In genomic region chr9:135244751-135245221, GRCh38 we compare ENCODE assay signal across 22 cellular contexts.
DNase-seq lines count a peak whose midpoint lies in the region; ATAC-seq and TF ChIP-seq lines count a peak whose summit lies in the region.
"Had no signal": no experiment of that assay in that cellular context is flagged by ENCODE, and none has a peak within 500 bp of the region (broad histone marks: within the 10 kb centered on the region; RNA-seq: fewer than 3 reads in every experiment).

No MANE protein-coding gene starts in this region.

- H3K4me1 ChIP-seq in heart right ventricle (peaks cover 0 to 12% (median 3%) of the 10 kb centered on the region in 9 donors), prostate gland (replicated peaks) (no peaks in the 10 kb centered on the region)
- H3K4me1 ChIP-seq: SJCRH30 had no signal

- H3K36me3 ChIP-seq in heart right ventricle = no peaks in the 10 kb centered on the region
- H3K36me3 ChIP-seq in prostate gland = no peaks in the 10 kb centered on the region
- H3K36me3 ChIP-seq: brain microvascular endothelial cell, esophagus squamous epithelium, SJCRH30, thoracic aorta had no signal

- H3K27me3 Mint-ChIP-seq in stimulated activated naive CD8-positive, alpha-beta T cell treated with anti-CD3 and anti-CD28 coated beads, Interleukin-15, amount 100 ng/mL, for 72 hours = peaks cover 37% of the 10 kb centered on the region

- no peaks in the 10 kb centered on the region for H3K9me3 Mint-ChIP-seq in stimulated activated naive CD8-positive, alpha-beta T cell treated with anti-CD3 and anti-CD28 coated beads, Interleukin-15, amount 100 ng/mL, for 72 hours
- H3K9me3 Mint-ChIP-seq: activated naive CD4-positive, alpha-beta T cell treated with anti-CD3 and anti-CD28 coated beads, Interleukin-2, amount 50 U/mL, for 24 hours; mesothelial cell of epicardium had no signal

- H3K4me1 Mint-ChIP-seq in stimulated activated naive CD8-positive, alpha-beta T cell treated with anti-CD3 and anti-CD28 coated beads, Interleukin-15, amount 100 ng/mL, for 72 hours = no peaks in the 10 kb centered on the region
- H3K4me1 Mint-ChIP-seq: activated naive CD4-positive, alpha-beta T cell treated with anti-CD3 and anti-CD28 coated beads, Interleukin-2, amount 50 U/mL, for 24 hours had no signal

- H3K27ac ChIP-seq in heart right ventricle (no peak overlapping the region), prostate gland (no peak overlapping the region)
- H3K27ac ChIP-seq: brain microvascular endothelial cell, esophagus squamous epithelium, HL-60, SJCRH30, thoracic aorta had no signal

- no peak overlapping the region for H3K4me3 ChIP-seq in heart right ventricle
- H3K4me3 ChIP-seq in prostate gland = no peak overlapping the region
- H3K4me3 ChIP-seq: esophagus squamous epithelium, K562, SJCRH30, thoracic aorta had no signal

- peak; percentile 36 for DNase-seq in Daoy (ENCODE audit: low read depth)
- DNase-seq in NCI-H446 (lab: John Stamatoyannopoulos, UW) = peak; percentile 29 to 80
- DNase-seq in heart right ventricle = peak; percentile 18 to 41
- DNase-seq in prostate gland (ENCODE audit: low spot score) = peak; percentile 40
- no peak for DNase-seq in stimulated activated CD4-positive, alpha-beta T cell treated with anti-CD3 and anti-CD28 coated beads, Interleukin-4, amount 100 ng/mL, for 4 hours
- DNase-seq in kidney glomerular epithelial cell (lab: John Stamatoyannopoulos, UW) = no peak
- no peak for DNase-seq in stimulated activated naive CD8-positive, alpha-beta T cell treated with anti-CD3 and anti-CD28 coated beads, Interleukin-15, amount 100 ng/mL, for 72 hours
- DNase-seq: activated CD4-positive, alpha-beta T cell treated with anti-CD3 and anti-CD28 coated beads for 4 hours; activated T-cell treated with anti-CD3 and anti-CD28 coated beads, Interleukin-2, amount 50 U/mL, for 1 hour; brain microvascular endothelial cell; esophagus squamous epithelium; NCI-H1048; SJCRH30; stimulated activated CD4-positive, alpha-beta T cell treated with anti-CD3 and anti-CD28 coated beads, Interleukin-2, amount 100 ng/mL, for 48 hours; T-helper 9 cell had no signal

- 58 to 68% methylated on average over 16 of the region's 16 CpGs for WGBS in heart right ventricle, 2 donors
- WGBS in prostate gland = 31% methylated on average over 16 of the region's 16 CpGs

- TF ChIP-seq CTCF in heart right ventricle (IDR thresholded peaks at IDR 0.05) (no peak), prostate gland (IDR thresholded peaks at IDR 0.05) (no peak)

- no peak for TF ChIP-seq POLR2A in prostate gland (IDR thresholded peaks at IDR 0.05)

- peak in 7 of 8 donors; percentile 26 to 92 (median 74) for ATAC-seq in heart right ventricle
- no peak for ATAC-seq in stimulated activated naive CD8-positive, alpha-beta T cell treated with anti-CD3 and anti-CD28 coated beads, Interleukin-15, amount 100 ng/mL, for 72 hours
- ATAC-seq in GM18517 (IDR thresholded peaks at IDR 0.05; ENCODE audit: unreplicated experiment) = no peak
- ATAC-seq: K562, sciatic nerve had no signal

- no peak overlapping the region for H3K27ac Mint-ChIP-seq in stimulated activated naive CD8-positive, alpha-beta T cell treated with anti-CD3 and anti-CD28 coated beads, Interleukin-15, amount 100 ng/mL, for 72 hours
- H3K27ac Mint-ChIP-seq: activated naive CD4-positive, alpha-beta T cell treated with anti-CD3 and anti-CD28 coated beads, Interleukin-2, amount 50 U/mL, for 24 hours; mesothelial cell of epicardium had no signal

- intact Hi-C loops in heart right ventricle (cut with DNase I) (no loop called here), prostate gland (cut with DNase I) (no loop called here)

- no peaks in the 10 kb centered on the region for H3K9me3 ChIP-seq in heart right ventricle
- no peaks in the 10 kb centered on the region for H3K9me3 ChIP-seq in prostate gland
- H3K9me3 ChIP-seq: esophagus squamous epithelium, SJCRH30, thoracic aorta had no signal

- H3K27me3 ChIP-seq in heart right ventricle (peaks cover 8 to 86% (median 55%) of the 10 kb centered on the region in 7 donors), prostate gland (replicated peaks; ENCODE audit: insufficient read depth) (no peaks in the 10 kb centered on the region)
- H3K27me3 ChIP-seq: brain microvascular endothelial cell had no signal

- no peak overlapping the region for H3K4me3 Mint-ChIP-seq in stimulated activated naive CD8-positive, alpha-beta T cell treated with anti-CD3 and anti-CD28 coated beads, Interleukin-15, amount 100 ng/mL, for 72 hours
- H3K4me3 Mint-ChIP-seq: activated naive CD4-positive, alpha-beta T cell treated with anti-CD3 and anti-CD28 coated beads, Interleukin-2, amount 50 U/mL, for 24 hours; mesothelial cell of epicardium had no signal

Comparison
In these comparisons a context has a peak if more than half of its experiments do, and no peak if none do; other contexts are left out.
1. DNase-seq: peak in Daoy (single experiment), NCI-H446 (2 of 2), heart right ventricle (2 of 2) and prostate gland (single experiment); none in stimulated activated CD4-positive, alpha-beta T cell treated with anti-CD3 and anti-CD28 coated beads, Interleukin-4, amount 100 ng/mL, for 4 hours (0 of 2), kidney glomerular epithelial cell (single experiment) and stimulated activated naive CD8-positive, alpha-beta T cell treated with anti-CD3 and anti-CD28 coated beads, Interleukin-15, amount 100 ng/mL, for 72 hours (0 of 2).
2. ATAC-seq: peak in heart right ventricle (7 of 8); none in stimulated activated naive CD8-positive, alpha-beta T cell treated with anti-CD3 and anti-CD28 coated beads, Interleukin-15, amount 100 ng/mL, for 72 hours (single experiment) and GM18517 (single experiment).